ENCODE assay signal across 1 cellular context in genomic region chr2:86440631-86441391, GRCh38.
A peak's percentile ranks its signal among the peaks of the same experiment; 100 is the strongest.
TF ChIP-seq lines count a peak whose summit lies in the region.

A gene with protein sequence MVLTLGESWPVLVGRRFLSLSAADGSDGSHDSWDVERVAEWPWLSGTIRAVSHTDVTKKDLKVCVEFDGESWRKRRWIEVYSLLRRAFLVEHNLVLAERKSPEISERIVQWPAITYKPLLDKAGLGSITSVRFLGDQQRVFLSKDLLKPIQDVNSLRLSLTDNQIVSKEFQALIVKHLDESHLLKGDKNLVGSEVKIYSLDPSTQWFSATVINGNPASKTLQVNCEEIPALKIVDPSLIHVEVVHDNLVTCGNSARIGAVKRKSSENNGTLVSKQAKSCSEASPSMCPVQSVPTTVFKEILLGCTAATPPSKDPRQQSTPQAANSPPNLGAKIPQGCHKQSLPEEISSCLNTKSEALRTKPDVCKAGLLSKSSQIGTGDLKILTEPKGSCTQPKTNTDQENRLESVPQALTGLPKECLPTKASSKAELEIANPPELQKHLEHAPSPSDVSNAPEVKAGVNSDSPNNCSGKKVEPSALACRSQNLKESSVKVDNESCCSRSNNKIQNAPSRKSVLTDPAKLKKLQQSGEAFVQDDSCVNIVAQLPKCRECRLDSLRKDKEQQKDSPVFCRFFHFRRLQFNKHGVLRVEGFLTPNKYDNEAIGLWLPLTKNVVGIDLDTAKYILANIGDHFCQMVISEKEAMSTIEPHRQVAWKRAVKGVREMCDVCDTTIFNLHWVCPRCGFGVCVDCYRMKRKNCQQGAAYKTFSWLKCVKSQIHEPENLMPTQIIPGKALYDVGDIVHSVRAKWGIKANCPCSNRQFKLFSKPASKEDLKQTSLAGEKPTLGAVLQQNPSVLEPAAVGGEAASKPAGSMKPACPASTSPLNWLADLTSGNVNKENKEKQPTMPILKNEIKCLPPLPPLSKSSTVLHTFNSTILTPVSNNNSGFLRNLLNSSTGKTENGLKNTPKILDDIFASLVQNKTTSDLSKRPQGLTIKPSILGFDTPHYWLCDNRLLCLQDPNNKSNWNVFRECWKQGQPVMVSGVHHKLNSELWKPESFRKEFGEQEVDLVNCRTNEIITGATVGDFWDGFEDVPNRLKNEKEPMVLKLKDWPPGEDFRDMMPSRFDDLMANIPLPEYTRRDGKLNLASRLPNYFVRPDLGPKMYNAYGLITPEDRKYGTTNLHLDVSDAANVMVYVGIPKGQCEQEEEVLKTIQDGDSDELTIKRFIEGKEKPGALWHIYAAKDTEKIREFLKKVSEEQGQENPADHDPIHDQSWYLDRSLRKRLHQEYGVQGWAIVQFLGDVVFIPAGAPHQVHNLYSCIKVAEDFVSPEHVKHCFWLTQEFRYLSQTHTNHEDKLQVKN (N-terminal part only) (plus strand): TSS chr2:86441371. CDS start chr2:86442048, 677 bp downstream.

TF ChIP-seq in HEK293, 187 proteins besides CTCF, POLR2A, EP300 and RAD21 (continued from another document and continues in another):
- TF ChIP-seq ZNF449 (tag by site-specific recombination; IDR thresholded peaks at IDR 0.05) (peak; percentile 82; the same call in 1 of the 2 replicates), ZNF624 (tag by site-specific recombination; IDR thresholded peaks at IDR 0.05) (peak; percentile 69; the same call in 1 of the 2 replicates), ZBTB1 (tag by site-specific recombination; IDR thresholded peaks at IDR 0.05) (peak; percentile 92), GFI1B (tag by site-specific recombination; IDR thresholded peaks at IDR 0.05) (no peak), ZFP37 (tag by site-specific recombination; IDR thresholded peaks at IDR 0.05) (peak; percentile 82), SETDB1 (IDR thresholded peaks at IDR 0.05; ENCODE audit: insufficient read length, low read length) (peak; percentile 83), ZNF596 (tag by site-specific recombination; IDR thresholded peaks at IDR 0.05) (no peak), KLF16 (tag by site-specific recombination; IDR thresholded peaks at IDR 0.05) (peak; percentile 97), ZNF626 (tag by site-specific recombination; IDR thresholded peaks at IDR 0.05) (no peak; the same call in 1 of the 2 replicates), ZBTB11 (tag by site-specific recombination; conservative IDR thresholded peaks at IDR 0.05; ENCODE audit: low read depth) (peak; percentile 83), ZNF843 (tag by site-specific recombination; IDR thresholded peaks at IDR 0.05) (peak; percentile 87), ZNF785 (tag by site-specific recombination; IDR thresholded peaks at IDR 0.05) (peak; percentile 23; the same call in 1 of the 2 replicates), REST (tag by site-specific recombination; IDR thresholded peaks at IDR 0.05) (0 out of 2 replicates have a peak, but pooled peaks have one; percentile 50), SALL2 (tag by site-specific recombination; IDR thresholded peaks at IDR 0.05; ENCODE audit: borderline replicate concordance) (peak; percentile 88; the same call in 1 of the 2 replicates), SP2 (tag by site-specific recombination; IDR thresholded peaks at IDR 0.05) (peak; percentile 81), FEZF1 (tag by site-specific recombination; IDR thresholded peaks at IDR 0.05) (peak; percentile 57), ZNF148 (tag by site-specific recombination; IDR thresholded peaks at IDR 0.05; ENCODE audit: borderline replicate concordance) (peak; percentile 84; the same call in 1 of the 2 replicates), ZNF629 (tag by site-specific recombination; IDR thresholded peaks at IDR 0.05) (peak; percentile 90), ZNF23 (tag by site-specific recombination; IDR thresholded peaks at IDR 0.05; ENCODE audit: borderline replicate concordance) (no peak), EGR2 (tag by site-specific recombination; IDR thresholded peaks at IDR 0.05; ENCODE audit: low read depth) (peak; percentile 90), ZNF2 (tag by site-specific recombination; IDR thresholded peaks at IDR 0.05) (peak; percentile 84; the same call in 1 of the 2 replicates), ZFHX2 (tag by site-specific recombination; conservative IDR thresholded peaks at IDR 0.05) (peak; percentile 97), YY1 (tag by site-specific recombination; IDR thresholded peaks at IDR 0.05) (peak; percentile 75), ZBTB8A (tag by site-specific recombination; IDR thresholded peaks at IDR 0.05) (peak; percentile 89), ZBTB26 (tag by site-specific recombination; optimal IDR thresholded peaks at IDR 0.05) (peak; percentile 57), ZNF184 (tag by site-specific recombination; IDR thresholded peaks at IDR 0.05) (peak; percentile 51; the same call in 1 of the 2 replicates)
- TF ChIP-seq, protein P1, sequence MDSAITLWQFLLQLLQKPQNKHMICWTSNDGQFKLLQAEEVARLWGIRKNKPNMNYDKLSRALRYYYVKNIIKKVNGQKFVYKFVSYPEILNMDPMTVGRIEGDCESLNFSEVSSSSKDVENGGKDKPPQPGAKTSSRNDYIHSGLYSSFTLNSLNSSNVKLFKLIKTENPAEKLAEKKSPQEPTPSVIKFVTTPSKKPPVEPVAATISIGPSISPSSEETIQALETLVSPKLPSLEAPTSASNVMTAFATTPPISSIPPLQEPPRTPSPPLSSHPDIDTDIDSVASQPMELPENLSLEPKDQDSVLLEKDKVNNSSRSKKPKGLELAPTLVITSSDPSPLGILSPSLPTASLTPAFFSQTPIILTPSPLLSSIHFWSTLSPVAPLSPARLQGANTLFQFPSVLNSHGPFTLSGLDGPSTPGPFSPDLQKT (IDR thresholded peaks at IDR 0.05; ENCODE audit: borderline replicate concordance, low read depth, low read length): no peak
- TF ChIP-seq, protein P2, sequence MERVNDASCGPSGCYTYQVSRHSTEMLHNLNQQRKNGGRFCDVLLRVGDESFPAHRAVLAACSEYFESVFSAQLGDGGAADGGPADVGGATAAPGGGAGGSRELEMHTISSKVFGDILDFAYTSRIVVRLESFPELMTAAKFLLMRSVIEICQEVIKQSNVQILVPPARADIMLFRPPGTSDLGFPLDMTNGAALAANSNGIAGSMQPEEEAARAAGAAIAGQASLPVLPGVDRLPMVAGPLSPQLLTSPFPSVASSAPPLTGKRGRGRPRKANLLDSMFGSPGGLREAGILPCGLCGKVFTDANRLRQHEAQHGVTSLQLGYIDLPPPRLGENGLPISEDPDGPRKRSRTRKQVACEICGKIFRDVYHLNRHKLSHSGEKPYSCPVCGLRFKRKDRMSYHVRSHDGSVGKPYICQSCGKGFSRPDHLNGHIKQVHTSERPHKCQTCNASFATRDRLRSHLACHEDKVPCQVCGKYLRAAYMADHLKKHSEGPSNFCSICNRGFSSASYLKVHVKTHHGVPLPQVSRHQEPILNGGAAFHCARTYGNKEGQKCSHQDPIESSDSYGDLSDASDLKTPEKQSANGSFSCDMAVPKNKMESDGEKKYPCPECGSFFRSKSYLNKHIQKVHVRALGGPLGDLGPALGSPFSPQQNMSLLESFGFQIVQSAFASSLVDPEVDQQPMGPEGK (tag by site-specific recombination; IDR thresholded peaks at IDR 0.05): peak; percentile 99
- TF ChIP-seq, protein P3, sequence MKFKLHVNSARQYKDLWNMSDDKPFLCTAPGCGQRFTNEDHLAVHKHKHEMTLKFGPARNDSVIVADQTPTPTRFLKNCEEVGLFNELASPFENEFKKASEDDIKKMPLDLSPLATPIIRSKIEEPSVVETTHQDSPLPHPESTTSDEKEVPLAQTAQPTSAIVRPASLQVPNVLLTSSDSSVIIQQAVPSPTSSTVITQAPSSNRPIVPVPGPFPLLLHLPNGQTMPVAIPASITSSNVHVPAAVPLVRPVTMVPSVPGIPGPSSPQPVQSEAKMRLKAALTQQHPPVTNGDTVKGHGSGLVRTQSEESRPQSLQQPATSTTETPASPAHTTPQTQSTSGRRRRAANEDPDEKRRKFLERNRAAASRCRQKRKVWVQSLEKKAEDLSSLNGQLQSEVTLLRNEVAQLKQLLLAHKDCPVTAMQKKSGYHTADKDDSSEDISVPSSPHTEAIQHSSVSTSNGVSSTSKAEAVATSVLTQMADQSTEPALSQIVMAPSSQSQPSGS (tag by site-specific recombination; IDR thresholded peaks at IDR 0.05; ENCODE audit: low read depth): peak; percentile 31; the same call in 1 of the 2 replicates
